18 cellular contexts compared by ENCODE assay signal in genomic region chr2:97963079-97963406, GRCh38. TPM values are rescaled to one million over a fixed set of nuclear protein-coding genes. Genes with fewer than 3 reads are reported as not detected.
DNase-seq lines count a peak whose midpoint lies in the region; ATAC-seq and TF ChIP-seq lines count a peak whose summit lies in the region.
"Had no signal": no experiment of that assay in that cellular context is flagged by ENCODE, and none has a peak within 500 bp of the region (broad histone marks: within the 10 kb centered on the region; RNA-seq: fewer than 3 reads in every experiment).

No MANE protein-coding gene starts in this region.

- TF ChIP-seq CTCF in mammary epithelial cell (conservative IDR thresholded peaks at IDR 0.05 in 1 of 2, IDR thresholded peaks at IDR 0.05 in 1 of 2; ENCODE audit: extremely low read depth in 1 of 2, insufficient read depth in 1 of 2, low read depth in 1 of 2, low read length in 2 of 2), result no peak
- no peak for TF ChIP-seq CTCF in CD14-positive monocyte (IDR thresholded peaks at IDR 0.05)

- no peak overlapping the region for H3K4me3 ChIP-seq in mammary epithelial cell (replicated peaks in 1 of 3; ENCODE audit: insufficient read depth in 1 of 3, low read depth in 2 of 3, low read length in 3 of 3)
- no peak overlapping the region for H3K4me3 ChIP-seq in H7 (ENCODE audit: insufficient read depth, low read depth, low read length)
- H3K4me3 ChIP-seq: cardiac muscle cell, lung, upper lobe of left lung had no signal

- H3K4me1 Mint-ChIP-seq in stimulated activated naive CD8-positive, alpha-beta T cell treated with anti-CD3 and anti-CD28 coated beads, Interleukin-15, Interleukin-2, amounts not matched to agents 100 ng/mL and 50 ng/mL, for 24 hours (ENCODE audit: low read depth), result peaks cover 76% of the 10 kb centered on the region
- H3K4me1 Mint-ChIP-seq in stimulated activated naive CD8-positive, alpha-beta T cell treated with anti-CD3 and anti-CD28 coated beads, Interleukin-15, amount 100 ng/mL, for 72 hours, result peaks cover 55% of the 10 kb centered on the region
- H3K4me1 Mint-ChIP-seq in CD14-positive monocyte, result peaks cover 45% of the 10 kb centered on the region

- H3K27ac Mint-ChIP-seq in stimulated activated naive CD8-positive, alpha-beta T cell treated with anti-CD3 and anti-CD28 coated beads, Interleukin-15, Interleukin-2, amounts not matched to agents 100 ng/mL and 50 ng/mL, for 24 hours, result peak overlapping the region; percentile 32
- no peak overlapping the region for H3K27ac Mint-ChIP-seq in stimulated activated naive CD8-positive, alpha-beta T cell treated with anti-CD3 and anti-CD28 coated beads, Interleukin-15, amount 100 ng/mL, for 72 hours
- no peak overlapping the region for H3K27ac Mint-ChIP-seq in CD14-positive monocyte
- H3K27ac Mint-ChIP-seq: activated naive CD4-positive, alpha-beta T cell treated with anti-CD3 and anti-CD28 coated beads, Interleukin-2, amount 10 ng/mL, durations not matched to agents 7 days and 5 days; progenitor cell of endocrine pancreas had no signal

- no peaks in the 10 kb centered on the region for H3K27me3 Mint-ChIP-seq in stimulated activated naive CD8-positive, alpha-beta T cell treated with anti-CD3 and anti-CD28 coated beads, Interleukin-15, Interleukin-2, amounts not matched to agents 100 ng/mL and 50 ng/mL, for 24 hours
- H3K27me3 Mint-ChIP-seq in stimulated activated naive CD8-positive, alpha-beta T cell treated with anti-CD3 and anti-CD28 coated beads, Interleukin-15, amount 100 ng/mL, for 72 hours, result no peaks in the 10 kb centered on the region
- peaks cover 0 to 1% (median 0%) of the 10 kb centered on the region in 3 donors for H3K27me3 Mint-ChIP-seq in CD14-positive monocyte (ENCODE audit: low read depth in 3 of 3)
- H3K27me3 Mint-ChIP-seq: activated naive CD4-positive, alpha-beta T cell treated with anti-CD3 and anti-CD28 coated beads, Interleukin-2, amount 10 ng/mL, durations not matched to agents 7 days and 5 days; CD4-positive, CD25-positive, alpha-beta regulatory T cell; progenitor cell of endocrine pancreas had no signal

- BruUV-seq in mammary epithelial cell (replicated peaks; lab: Mats Ljungman, UMichigan), result no TSS peak

- H3K4me3 Mint-ChIP-seq in stimulated activated naive CD8-positive, alpha-beta T cell treated with anti-CD3 and anti-CD28 coated beads, Interleukin-15, Interleukin-2, amounts not matched to agents 100 ng/mL and 50 ng/mL, for 24 hours, result no peak overlapping the region
- H3K4me3 Mint-ChIP-seq in stimulated activated naive CD8-positive, alpha-beta T cell treated with anti-CD3 and anti-CD28 coated beads, Interleukin-15, amount 100 ng/mL, for 72 hours, result no peak overlapping the region
- no peak overlapping the region for H3K4me3 Mint-ChIP-seq in CD14-positive monocyte
- H3K4me3 Mint-ChIP-seq: activated naive CD4-positive, alpha-beta T cell treated with anti-CD3 and anti-CD28 coated beads, Interleukin-2, amount 10 ng/mL, durations not matched to agents 7 days and 5 days had no signal

- no peaks in the 10 kb centered on the region for H3K36me3 ChIP-seq in mammary epithelial cell (ENCODE audit: insufficient read depth, low read length)
- H3K36me3 ChIP-seq in H7 (replicated peaks; ENCODE audit: control insufficient read depth, insufficient read depth, low read length), result no peaks in the 10 kb centered on the region
- H3K36me3 ChIP-seq: cardiac muscle cell, upper lobe of left lung had no signal

- H3K27me3 ChIP-seq in mammary epithelial cell (ENCODE audit: insufficient read depth, low read length), result no peaks in the 10 kb centered on the region
- H3K27me3 ChIP-seq in H7 (ENCODE audit: control insufficient read depth, insufficient read depth, low read length), result no peaks in the 10 kb centered on the region
- H3K27me3 ChIP-seq: cardiac muscle cell, upper lobe of left lung had no signal

- no peak overlapping the region for H2AFZ ChIP-seq in mammary epithelial cell (ENCODE audit: low read depth, low read length)

- no peak overlapping the region for H3K9ac ChIP-seq in mammary epithelial cell (ENCODE audit: insufficient read depth, low read length)

- peak overlapping the region; percentile 54 for H3K4me2 ChIP-seq in mammary epithelial cell (ENCODE audit: insufficient read depth, low read depth, low read length)

- intact Hi-C loops in mammary epithelial cell (cut with micrococcal nuclease) (no loop called here), CD14-positive monocyte (cut with micrococcal nuclease) (no loop called here)

- H3K9me3 Mint-ChIP-seq in stimulated activated naive CD8-positive, alpha-beta T cell treated with anti-CD3 and anti-CD28 coated beads, Interleukin-15, Interleukin-2, amounts not matched to agents 100 ng/mL and 50 ng/mL, for 24 hours, result no peaks in the 10 kb centered on the region
- peaks cover 0 to 5% of the 10 kb centered on the region in 2 donors for H3K9me3 Mint-ChIP-seq in stimulated activated naive CD8-positive, alpha-beta T cell treated with anti-CD3 and anti-CD28 coated beads, Interleukin-15, amount 100 ng/mL, for 72 hours
- peaks cover 0 to 2% (median 0%) of the 10 kb centered on the region in 7 donors for H3K9me3 Mint-ChIP-seq in CD14-positive monocyte
- H3K9me3 Mint-ChIP-seq: activated naive CD4-positive, alpha-beta T cell treated with anti-CD3 and anti-CD28 coated beads, Interleukin-2, amount 10 ng/mL, durations not matched to agents 7 days and 5 days had no signal

- H3K9me3 ChIP-seq in mammary epithelial cell (replicated peaks; ENCODE audit: insufficient read depth, low read length), result no peaks in the 10 kb centered on the region
- H3K9me3 ChIP-seq: upper lobe of left lung had no signal

- in situ Hi-C loops in mammary epithelial cell (cut with MboI; ENCODE audit: low sequenced_read_pairs in 2 of 2), result no loop called here

- H3K36me3 Mint-ChIP-seq in stimulated activated naive CD8-positive, alpha-beta T cell treated with anti-CD3 and anti-CD28 coated beads, Interleukin-15, Interleukin-2, amounts not matched to agents 100 ng/mL and 50 ng/mL, for 24 hours (ENCODE audit: low read depth), result no peaks in the 10 kb centered on the region
- H3K36me3 Mint-ChIP-seq in CD14-positive monocyte, result peaks cover 1 to 4% of the 10 kb centered on the region in 2 donors

- no peak for ATAC-seq in stimulated activated naive CD8-positive, alpha-beta T cell treated with anti-CD3 and anti-CD28 coated beads, Interleukin-15, Interleukin-2, amounts not matched to agents 100 U/mL and 50 U/mL, for 24 hours
- peak; percentile 36 for ATAC-seq in HG03159 (IDR thresholded peaks at IDR 0.05; ENCODE audit: unreplicated experiment)
- peak; percentile 76 for ATAC-seq in stimulated activated naive CD8-positive, alpha-beta T cell treated with anti-CD3 and anti-CD28 coated beads, Interleukin-15, amount 100 ng/mL, for 72 hours
- ATAC-seq: sciatic nerve had no signal

- H3K79me2 ChIP-seq in mammary epithelial cell (ENCODE audit: insufficient read depth, low read length), result peaks cover 99% of the 10 kb centered on the region

- dilution Hi-C loops in mammary epithelial cell (cut with HindIII; ENCODE audit: low sequenced_read_pairs), result no loop called here

- peaks cover 24% of the 10 kb centered on the region for H3K4me1 ChIP-seq in mammary epithelial cell (ENCODE audit: insufficient read depth, low read length)

- DNase-seq in stimulated activated naive CD8-positive, alpha-beta T cell treated with anti-CD3 and anti-CD28 coated beads, Interleukin-15, Interleukin-2, amounts not matched to agents 100 U/mL and 50 U/mL, for 24 hours, result no peak
- DNase-seq in mammary epithelial cell, result peak; percentile 22
- no peak for DNase-seq in stimulated activated naive CD8-positive, alpha-beta T cell treated with anti-CD3 and anti-CD28 coated beads, Interleukin-15, amount 100 ng/mL, for 72 hours
- no peak for DNase-seq in H7
- no peak for DNase-seq in NCI-H1694 (lab: John Stamatoyannopoulos, UW)
- DNase-seq in CD14-positive monocyte (ENCODE audit: low spot score), result no peak
- DNase-seq: activated naive CD4-positive, alpha-beta T cell treated with anti-CD3 and anti-CD28 coated beads, Interleukin-2, amount 10 ng/mL, durations not matched to agents 7 days and 5 days; anterior cingulate cortex; CD4-positive, CD25-positive, alpha-beta regulatory T cell; NCI-H1417; NCI-H774; upper lobe of left lung had no signal

- no peak overlapping the region for H3K27ac ChIP-seq in mammary epithelial cell (ENCODE audit: insufficient read depth, low read depth, low read length)
- H3K27ac ChIP-seq: cardiac muscle cell, upper lobe of left lung had no signal

- CTCF ChIA-PET in mammary epithelial cell (lab: Charles Lee; ENCODE audit: low non-redundant PET), result no interaction called here

- no peaks in the 10 kb centered on the region for H4K20me1 ChIP-seq in mammary epithelial cell (ENCODE audit: insufficient read depth, low read length)

RNA-seq across cellular contexts. Expression of gene TMEM131, which starts 32.7 kb away (rescaled TPM):
- total RNA-seq in mammary epithelial cell, result 10 to 100 TPM; 66.2 to 67.9 TPM
- polyA plus RNA-seq in mammary epithelial cell (19.7 TPM), CD14-positive monocyte (1 to 10 TPM; 7.0 to 8.2 TPM)
- polyA minus RNA-seq in mammary epithelial cell, result 147 TPM
- 7.4 and 10.0 TPM in 2 replicates for total RNA-seq in H7 (2014; rRNA removed; shearing (Covaris generic))
